ENCODE assay signal across 26 cellular contexts in genomic region chr10:88154596-88155250, GRCh38.
A peak's percentile ranks its signal among the peaks of the same experiment; 100 is the strongest.
DNase-seq lines count a peak whose midpoint lies in the region; ATAC-seq and TF ChIP-seq lines count a peak whose summit lies in the region.
"Had no signal": no experiment of that assay in that cellular context is flagged by ENCODE, and none has a peak within 500 bp of the region (broad histone marks: within the 10 kb centered on the region; RNA-seq: fewer than 3 reads in every experiment).

No MANE protein-coding gene starts in this region.

- no peak overlapping the region for H3K27ac ChIP-seq in AG04450 (ENCODE audit: low read depth, low read length)
- H3K27ac ChIP-seq: epithelial cell of prostate, vagina had no signal

- H3K4me1 Mint-ChIP-seq in activated naive CD4-positive, alpha-beta T cell treated with anti-CD3 and anti-CD28 coated beads for 36 hours (ENCODE audit: low read depth) = peaks cover 22% of the 10 kb centered on the region

- no peak overlapping the region for H3K4me3 ChIP-seq in AG04450 (ENCODE audit: low read depth, low read length)
- H3K4me3 ChIP-seq in fibroblast of the aortic adventitia (ENCODE audit: low read depth, low read length) = no peak overlapping the region
- H3K4me3 ChIP-seq: HAP-1, skin epidermis, vagina had no signal

- H3K27me3 Mint-ChIP-seq in activated naive CD4-positive, alpha-beta T cell treated with anti-CD3 and anti-CD28 coated beads for 36 hours (ENCODE audit: low read depth) = no peaks in the 10 kb centered on the region
- H3K27me3 Mint-ChIP-seq: activated CD4-positive, alpha-beta T cell treated with anti-CD3 and anti-CD28 coated beads, Interleukin-2, amount 10 ng/mL, durations not matched to agents 24 days and 14 days; activated naive CD4-positive, alpha-beta T cell treated with anti-CD3 and anti-CD28 coated beads, Interleukin-2, amount 10 ng/mL, durations not matched to agents 7 days and 5 days; brain had no signal

- no peaks in the 10 kb centered on the region for H3K9me3 ChIP-seq in AG04450 (ENCODE audit: control insufficient read depth, insufficient read depth, low read length)
- H3K9me3 ChIP-seq: Caco-2, HAP-1, vagina had no signal

- DNase-seq in AG04450 (ENCODE audit: low read depth, low spot score) = peak; percentile 29
- peak; percentile 79 for DNase-seq in GM04504 (ENCODE audit: low read depth)
- DNase-seq in fibroblast of the aortic adventitia (ENCODE audit: low read depth) = peak; percentile 42
- DNase-seq in COR-L47 (lab: John Stamatoyannopoulos, UW) = no peak
- no peak for DNase-seq in amygdala (lab: John Stamatoyannopoulos, UW)
- no peak for DNase-seq in NCI-H345 treated with DMSO at 0.1 percent for 48 hours (lab: John Stamatoyannopoulos, UW; ENCODE audit: unreplicated experiment)
- no peak for DNase-seq in activated naive CD4-positive, alpha-beta T cell treated with anti-CD3 and anti-CD28 coated beads for 36 hours
- DNase-seq: activated CD4-positive, alpha-beta T cell treated with anti-CD3 and anti-CD28 coated beads, Interleukin-2, amount 10 ng/mL, durations not matched to agents 24 days and 14 days; activated CD8-positive, alpha-beta memory T cell treated with anti-CD3 and anti-CD28 coated beads, Interleukin-2, amount 50 U/mL, for 4 hours; activated naive CD4-positive, alpha-beta T cell treated with anti-CD3 and anti-CD28 coated beads, Interleukin-2, amount 10 ng/mL, durations not matched to agents 7 days and 5 days; Caco-2; dermis blood vessel endothelial cell; GF-D8; kidney; mesendoderm; natural killer cell; NCI-H187; NCI-H446 treated with DMSO at 0.1 percent for 48 hours; stimulated activated CD4-positive, alpha-beta T cell treated with anti-CD3 and anti-CD28 coated beads, Interleukin-4, amount 100 ng/mL, for 24 hours; substantia nigra had no signal

- H3K27me3 ChIP-seq in AG04450 (ENCODE audit: control insufficient read depth, insufficient read depth, low read length) = no peaks in the 10 kb centered on the region
- H3K27me3 ChIP-seq: vagina had no signal

- H3K4me3 Mint-ChIP-seq in activated naive CD4-positive, alpha-beta T cell treated with anti-CD3 and anti-CD28 coated beads for 36 hours = no peak overlapping the region
- H3K4me3 Mint-ChIP-seq: activated CD4-positive, alpha-beta T cell treated with anti-CD3 and anti-CD28 coated beads, Interleukin-2, amount 10 ng/mL, durations not matched to agents 24 days and 14 days; activated naive CD4-positive, alpha-beta T cell treated with anti-CD3 and anti-CD28 coated beads, Interleukin-2, amount 10 ng/mL, durations not matched to agents 7 days and 5 days; brain; natural killer cell had no signal

- no peak overlapping the region for H3K27ac Mint-ChIP-seq in activated naive CD4-positive, alpha-beta T cell treated with anti-CD3 and anti-CD28 coated beads for 36 hours
- H3K27ac Mint-ChIP-seq: activated CD4-positive, alpha-beta T cell treated with anti-CD3 and anti-CD28 coated beads, Interleukin-2, amount 10 ng/mL, durations not matched to agents 24 days and 14 days; activated naive CD4-positive, alpha-beta T cell treated with anti-CD3 and anti-CD28 coated beads, Interleukin-2, amount 10 ng/mL, durations not matched to agents 7 days and 5 days; natural killer cell had no signal

- POLR2A ChIA-PET in AG04450 (lab: Yijun Ruan, JAX) = no interaction called here

- intact Hi-C loops in activated naive CD4-positive, alpha-beta T cell treated with anti-CD3 and anti-CD28 coated beads for 36 hours (cut with micrococcal nuclease) = loop anchor here (5.0 kb wide), 1 partner anchor 392 kb away; no protein-coding TSS in a partner anchor

- ATAC-seq in SK-N-SH treated with all-trans-retinoic acid at 6 μM for 48 hours = peak; percentile 50
- ATAC-seq: natural killer cell had no signal

- CTCF ChIA-PET in AG04450 (lab: Charles Lee) = no interaction called here
- CTCF ChIA-PET in activated naive CD4-positive, alpha-beta T cell treated with anti-CD3 and anti-CD28 coated beads for 36 hours (lab: Charles Lee) = interaction anchor here (0.7 kb wide), 1 partner anchor 220 kb away, joined by 3 read pairs; no protein-coding TSS in a partner anchor

- peaks cover 2% of the 10 kb centered on the region for H3K9me3 Mint-ChIP-seq in activated naive CD4-positive, alpha-beta T cell treated with anti-CD3 and anti-CD28 coated beads for 36 hours
- H3K9me3 Mint-ChIP-seq: brain, natural killer cell had no signal

- no peaks in the 10 kb centered on the region for H3K36me3 Mint-ChIP-seq in activated naive CD4-positive, alpha-beta T cell treated with anti-CD3 and anti-CD28 coated beads for 36 hours (ENCODE audit: low read depth)
- H3K36me3 Mint-ChIP-seq: brain, natural killer cell had no signal

- no peak for TF ChIP-seq CTCF in AG04450 (IDR thresholded peaks at IDR 0.05; ENCODE audit: low read depth, low read length)
- no peak for TF ChIP-seq CTCF in fibroblast of the aortic adventitia (IDR thresholded peaks at IDR 0.05; ENCODE audit: insufficient read depth, low read length)

TF ChIP-seq in SK-N-SH treated with all-trans-retinoic acid at 6 μM for 48 hours, 23 proteins besides CTCF, POLR2A, EP300 and RAD21:
- TF ChIP-seq, protein P1, sequence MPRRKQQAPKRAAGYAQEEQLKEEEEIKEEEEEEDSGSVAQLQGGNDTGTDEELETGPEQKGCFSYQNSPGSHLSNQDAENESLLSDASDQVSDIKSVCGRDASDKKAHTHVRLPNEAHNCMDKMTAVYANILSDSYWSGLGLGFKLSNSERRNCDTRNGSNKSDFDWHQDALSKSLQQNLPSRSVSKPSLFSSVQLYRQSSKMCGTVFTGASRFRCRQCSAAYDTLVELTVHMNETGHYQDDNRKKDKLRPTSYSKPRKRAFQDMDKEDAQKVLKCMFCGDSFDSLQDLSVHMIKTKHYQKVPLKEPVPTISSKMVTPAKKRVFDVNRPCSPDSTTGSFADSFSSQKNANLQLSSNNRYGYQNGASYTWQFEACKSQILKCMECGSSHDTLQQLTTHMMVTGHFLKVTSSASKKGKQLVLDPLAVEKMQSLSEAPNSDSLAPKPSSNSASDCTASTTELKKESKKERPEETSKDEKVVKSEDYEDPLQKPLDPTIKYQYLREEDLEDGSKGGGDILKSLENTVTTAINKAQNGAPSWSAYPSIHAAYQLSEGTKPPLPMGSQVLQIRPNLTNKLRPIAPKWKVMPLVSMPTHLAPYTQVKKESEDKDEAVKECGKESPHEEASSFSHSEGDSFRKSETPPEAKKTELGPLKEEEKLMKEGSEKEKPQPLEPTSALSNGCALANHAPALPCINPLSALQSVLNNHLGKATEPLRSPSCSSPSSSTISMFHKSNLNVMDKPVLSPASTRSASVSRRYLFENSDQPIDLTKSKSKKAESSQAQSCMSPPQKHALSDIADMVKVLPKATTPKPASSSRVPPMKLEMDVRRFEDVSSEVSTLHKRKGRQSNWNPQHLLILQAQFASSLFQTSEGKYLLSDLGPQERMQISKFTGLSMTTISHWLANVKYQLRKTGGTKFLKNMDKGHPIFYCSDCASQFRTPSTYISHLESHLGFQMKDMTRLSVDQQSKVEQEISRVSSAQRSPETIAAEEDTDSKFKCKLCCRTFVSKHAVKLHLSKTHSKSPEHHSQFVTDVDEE (CRISPR knock-in tag; IDR thresholded peaks at IDR 0.05) = no peak
- TF ChIP-seq CSRNP3 (CRISPR knock-in tag; IDR thresholded peaks at IDR 0.05) (no peak), CREB5 (CRISPR knock-in tag; IDR thresholded peaks at IDR 0.05; ENCODE audit: low read depth) (no peak), PPARA (CRISPR knock-in tag; IDR thresholded peaks at IDR 0.05; ENCODE audit: borderline replicate concordance) (no peak), ZNF70 (CRISPR knock-in tag; IDR thresholded peaks at IDR 0.05) (no peak), ISL1 (CRISPR knock-in tag; IDR thresholded peaks at IDR 0.05) (no peak), ARNTL (CRISPR knock-in tag; IDR thresholded peaks at IDR 0.05; ENCODE audit: borderline replicate concordance, low read depth) (no peak), TCF4 (CRISPR knock-in tag; IDR thresholded peaks at IDR 0.05; ENCODE audit: borderline replicate concordance) (no peak)

Comparison
In these comparisons a context has a peak if more than half of its experiments do, and no peak if none do; other contexts are left out.
1. DNase-seq: peak in AG04450 (single experiment), GM04504 (single experiment) and fibroblast of the aortic adventitia (single experiment); none in COR-L47 (single experiment), amygdala (0 of 56), NCI-H345 treated with DMSO at 0.1 percent for 48 hours (single experiment) and activated naive CD4-positive, alpha-beta T cell treated with anti-CD3 and anti-CD28 coated beads for 36 hours (single experiment).